ENCODE assay signal across 15 cellular contexts in the genomic region with DNA sequence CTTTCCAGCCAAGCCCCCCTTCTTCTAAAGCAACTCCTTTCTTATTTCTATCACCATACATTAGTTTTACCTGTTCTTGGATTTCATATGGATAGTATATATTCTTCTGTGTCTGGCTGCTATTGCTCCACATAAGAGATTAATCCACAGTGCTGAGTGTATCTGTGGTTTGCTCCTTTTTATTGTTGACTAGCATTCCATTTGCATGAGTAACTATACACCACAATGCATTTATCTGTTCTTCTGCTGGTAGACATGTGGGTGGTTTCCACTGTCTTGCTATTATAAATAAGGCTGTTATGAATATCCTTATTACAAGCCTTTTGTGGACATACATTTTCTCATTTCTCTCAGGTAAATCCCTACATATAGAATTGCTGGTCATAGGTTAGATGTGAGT.
DNase-seq lines count a peak whose midpoint lies in the region; ATAC-seq, FAIRE-seq and TF ChIP-seq lines count a peak whose summit lies in the region.
"Had no signal": no experiment of that assay in that cellular context is flagged by ENCODE, and none has a peak within 500 bp of the region (broad histone marks: within the 10 kb centered on the region; RNA-seq: fewer than 3 reads in every experiment).

No MANE protein-coding gene starts in this region.

- H3K79me2 ChIP-seq in fibroblast of lung (ENCODE audit: control insufficient read depth, insufficient read depth, low read length): no peaks in the 10 kb centered on the region

- ATAC-seq in SK-N-SH treated with all-trans-retinoic acid at 6 μM for 48 hours: peak; percentile 78
- ATAC-seq in HG02571 (IDR thresholded peaks at IDR 0.05; ENCODE audit: unreplicated experiment): no peak
- ATAC-seq: stimulated activated memory B cell treated with anti-CD40 and anti-IgM and Interleukin-4, amounts not matched to agents 10 μg/mL and 1 μg/mL and 100 μg/mL, for 72 hours had no signal

- H3K27ac ChIP-seq in fibroblast of lung (ENCODE audit: insufficient read depth, low read length): no peak overlapping the region
- H3K27ac ChIP-seq: ovary, SK-N-MC had no signal

- TF ChIP-seq CTCF in HFF-Myc (IDR thresholded peaks at IDR 0.05; ENCODE audit: low read depth, low read length, missing control alignments) (no peak), fibroblast of lung (conservative IDR thresholded peaks at IDR 0.05 in 1 of 2, IDR thresholded peaks at IDR 0.05 in 1 of 2; ENCODE audit: low read depth in 1 of 2, low read length in 2 of 2) (no peak)

- H3K36me3 ChIP-seq in fibroblast of lung (ENCODE audit: control insufficient read depth, insufficient read depth, low read length): no peaks in the 10 kb centered on the region
- H3K36me3 ChIP-seq: heart left ventricle, ovary had no signal

- no peak overlapping the region for H2AFZ ChIP-seq in fibroblast of lung (ENCODE audit: low read length)

- no peaks in the 10 kb centered on the region for H3K27me3 ChIP-seq in fibroblast of lung (ENCODE audit: control insufficient read depth, insufficient read depth, low read length)
- H3K27me3 ChIP-seq: heart left ventricle, ovary had no signal

- H3K4me1 ChIP-seq in fibroblast of lung (ENCODE audit: control insufficient read depth, extremely low read depth, insufficient read depth, low read length): no peaks in the 10 kb centered on the region

- DNase-seq in HFF-Myc (ENCODE audit: extremely low read depth, low read depth): peak; percentile 78
- peak; percentile 43 to 95 for DNase-seq in fibroblast of lung (ENCODE audit: low read depth in 2 of 2)
- DNase-seq in stromal cell of bone marrow (ENCODE audit: low read depth): peak; percentile 52
- no peak for DNase-seq in OCI-M2 (lab: John Stamatoyannopoulos, UW; ENCODE audit: unreplicated experiment)
- DNase-seq in frontal cortex (ENCODE audit: low spot score in 2 of 2): no peak
- DNase-seq: heart left ventricle; Kasumi-1; NCI-H2227 treated with DMSO at 0.1 percent for 48 hours; ovary; stimulated activated CD4-positive, alpha-beta T cell treated with anti-CD3 and anti-CD28 coated beads, Interleukin-1b, Interleukin-23, amount 100 ng/mL, for 48 hours had no signal

- no peak for FAIRE-seq in frontal cortex (lab: Jason Lieb, UNC)

- H3K4me2 ChIP-seq in fibroblast of lung (ENCODE audit: extremely low read depth, insufficient read depth, low read length): no peak overlapping the region

- no peaks in the 10 kb centered on the region for H4K20me1 ChIP-seq in fibroblast of lung (ENCODE audit: control insufficient read depth, extremely low read depth, insufficient read depth, low read length)

- H3K4me3 ChIP-seq in HFF-Myc (replicated peaks; ENCODE audit: low read depth, low read length): no peak overlapping the region
- H3K4me3 ChIP-seq in fibroblast of lung (replicated peaks in 1 of 4; ENCODE audit: control extremely low read depth in 1 of 4, insufficient read depth in 1 of 4, low read depth in 3 of 4, low read length in 4 of 4): no peak overlapping the region
- H3K4me3 ChIP-seq: lung, ovary, SK-N-MC had no signal

- no peaks in the 10 kb centered on the region for H3K9me3 ChIP-seq in fibroblast of lung (ENCODE audit: control insufficient read depth, insufficient read depth, low read depth, low read length)
- H3K9me3 ChIP-seq: heart left ventricle, ovary had no signal

- no peak overlapping the region for H3K9ac ChIP-seq in fibroblast of lung (ENCODE audit: insufficient read depth, low read length)

TF ChIP-seq in SK-N-SH treated with all-trans-retinoic acid at 6 μM for 48 hours, 23 proteins besides CTCF, POLR2A, EP300 and RAD21:
- TF ChIP-seq ISL1 (CRISPR knock-in tag; IDR thresholded peaks at IDR 0.05) (peak; percentile 42), PPARA (CRISPR knock-in tag; IDR thresholded peaks at IDR 0.05; ENCODE audit: borderline replicate concordance) (no peak)

Comparison
In these comparisons a context has a peak if more than half of its experiments do, and no peak if none do; other contexts are left out.
1. DNase-seq: peak in HFF-Myc (single experiment), fibroblast of lung (2 of 2) and stromal cell of bone marrow (single experiment); none in OCI-M2 (single experiment) and frontal cortex (0 of 2).